In the genomic region with DNA sequence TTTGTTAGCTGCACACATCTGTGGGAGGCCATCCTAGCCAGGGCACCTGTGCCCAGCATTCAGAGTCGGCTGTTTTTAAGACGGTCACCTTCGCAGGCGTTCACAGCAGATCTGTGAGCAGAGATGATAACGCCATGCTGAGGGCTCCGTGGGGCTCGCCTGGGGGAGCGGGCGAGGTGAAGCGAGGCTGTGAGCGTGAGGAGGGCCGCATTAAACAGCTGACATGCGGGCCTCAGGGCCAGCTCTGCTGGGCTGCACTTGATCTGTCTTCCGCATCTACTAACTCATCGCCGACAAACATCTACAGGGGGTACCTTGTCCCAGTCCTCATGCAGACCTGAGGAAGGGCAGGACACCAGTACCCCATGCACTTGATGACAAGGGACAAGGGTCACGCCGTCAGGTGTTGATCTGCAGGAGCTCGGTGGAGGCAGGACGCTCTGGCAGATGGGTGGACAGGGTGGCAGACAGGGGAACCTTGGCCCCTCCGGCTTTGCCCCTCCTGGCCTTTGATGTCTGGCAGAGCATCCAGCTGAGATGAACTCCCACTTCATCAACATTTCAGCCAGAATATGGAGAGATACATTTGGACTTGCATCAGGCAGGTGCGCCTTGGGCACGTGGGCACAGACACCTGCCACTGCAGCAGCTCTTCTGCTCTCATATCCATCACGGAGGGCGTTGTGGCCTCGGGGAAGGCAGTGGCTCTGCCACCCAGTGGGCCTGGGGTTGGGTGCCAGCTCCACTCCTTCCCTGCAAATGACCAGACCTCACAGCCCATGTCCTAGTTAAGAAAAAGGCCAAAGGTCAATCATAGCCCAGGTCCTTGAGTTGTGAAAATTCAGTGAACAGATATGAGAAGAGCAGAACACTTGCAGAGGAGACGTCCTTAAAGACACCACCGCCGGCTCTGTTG, we compare ENCODE assay signal across 15 cellular contexts.
DNase-seq lines count a peak whose midpoint lies in the region; ATAC-seq and TF ChIP-seq lines count a peak whose summit lies in the region.
"Had no signal": no experiment of that assay in that cellular context is flagged by ENCODE, and none has a peak within 500 bp of the region (broad histone marks: within the 10 kb centered on the region; RNA-seq: fewer than 3 reads in every experiment).

No MANE protein-coding gene starts in this region.

- H4K20me1 ChIP-seq in osteoblast (ENCODE audit: insufficient read depth, low read length): no peaks in the 10 kb centered on the region

- CTCF ChIA-PET in activated CD4-positive, alpha-beta memory T cell treated with anti-CD3 and anti-CD28 coated beads, Interleukin-2, amount 10 ng/mL, durations not matched to agents 7 days and 5 days (lab: Charles Lee): no interaction called here
- CTCF ChIA-PET in activated CD4-positive, alpha-beta memory T cell treated with anti-CD3 and anti-CD28 coated beads for 36 hours (lab: Charles Lee): no interaction called here

- H3K4me2 ChIP-seq in osteoblast (ENCODE audit: insufficient read depth, low read length): no peak overlapping the region
- H3K4me2 ChIP-seq: PC-9 had no signal

- POLR2A ChIA-PET in activated CD4-positive, alpha-beta memory T cell treated with anti-CD3 and anti-CD28 coated beads, Interleukin-2, amount 10 ng/mL, durations not matched to agents 7 days and 5 days (lab: Charles Lee): no interaction called here
- POLR2A ChIA-PET in activated CD4-positive, alpha-beta memory T cell treated with anti-CD3 and anti-CD28 coated beads for 36 hours (lab: Charles Lee): no interaction called here

- H3K27me3 Mint-ChIP-seq in activated CD4-positive, alpha-beta memory T cell treated with anti-CD3 and anti-CD28 coated beads, Interleukin-2, amount 10 ng/mL, durations not matched to agents 7 days and 5 days: no peaks in the 10 kb centered on the region
- peaks cover 1% of the 10 kb centered on the region for H3K27me3 Mint-ChIP-seq in activated CD4-positive, alpha-beta memory T cell treated with anti-CD3 and anti-CD28 coated beads for 36 hours
- H3K27me3 Mint-ChIP-seq in type B pancreatic cell: peaks cover 6% of the 10 kb centered on the region

- H3K36me3 ChIP-seq in colonic mucosa (no peaks in the 10 kb centered on the region), osteoblast (ENCODE audit: insufficient read depth, low read length) (no peaks in the 10 kb centered on the region)

- H3K27me3 ChIP-seq in colonic mucosa (no peaks in the 10 kb centered on the region), osteoblast (ENCODE audit: insufficient read depth, low read length) (no peaks in the 10 kb centered on the region)

- H3K36me3 Mint-ChIP-seq in activated CD4-positive, alpha-beta memory T cell treated with anti-CD3 and anti-CD28 coated beads, Interleukin-2, amount 10 ng/mL, durations not matched to agents 7 days and 5 days (ENCODE audit: low read depth): no peaks in the 10 kb centered on the region
- no peaks in the 10 kb centered on the region for H3K36me3 Mint-ChIP-seq in activated CD4-positive, alpha-beta memory T cell treated with anti-CD3 and anti-CD28 coated beads for 36 hours
- no peaks in the 10 kb centered on the region for H3K36me3 Mint-ChIP-seq in type B pancreatic cell

- no peak overlapping the region for H3K4me3 Mint-ChIP-seq in activated CD4-positive, alpha-beta memory T cell treated with anti-CD3 and anti-CD28 coated beads, Interleukin-2, amount 10 ng/mL, durations not matched to agents 7 days and 5 days
- H3K4me3 Mint-ChIP-seq in activated CD4-positive, alpha-beta memory T cell treated with anti-CD3 and anti-CD28 coated beads for 36 hours: no peak overlapping the region
- no peak overlapping the region for H3K4me3 Mint-ChIP-seq in type B pancreatic cell

- H3K4me1 ChIP-seq in colonic mucosa (no peaks in the 10 kb centered on the region), osteoblast (ENCODE audit: insufficient read depth, low read length) (no peaks in the 10 kb centered on the region)

- no peak overlapping the region for H3K9ac ChIP-seq in colonic mucosa (ENCODE audit: low read depth in 2 of 2, low read length in 2 of 2)

- H3K9me3 ChIP-seq in colonic mucosa (no peaks in the 10 kb centered on the region), osteoblast (ENCODE audit: low read depth, low read length) (peaks cover 3% of the 10 kb centered on the region)

- ATAC-seq in HG03039 (IDR thresholded peaks at IDR 0.05; ENCODE audit: unreplicated experiment): no peak
- ATAC-seq: GM12878 had no signal

- H2AFZ ChIP-seq in osteoblast (ENCODE audit: low read length): no peak overlapping the region
- H2AFZ ChIP-seq: PC-9 had no signal

- H3K9me3 Mint-ChIP-seq in activated CD4-positive, alpha-beta memory T cell treated with anti-CD3 and anti-CD28 coated beads, Interleukin-2, amount 10 ng/mL, durations not matched to agents 7 days and 5 days: no peaks in the 10 kb centered on the region
- H3K9me3 Mint-ChIP-seq in activated CD4-positive, alpha-beta memory T cell treated with anti-CD3 and anti-CD28 coated beads for 36 hours: peaks cover 18% of the 10 kb centered on the region
- no peaks in the 10 kb centered on the region for H3K9me3 Mint-ChIP-seq in type B pancreatic cell

- H3K4me3 ChIP-seq in colonic mucosa (no peak overlapping the region), osteoblast (ENCODE audit: insufficient read depth, low read length) (no peak overlapping the region)
- H3K4me3 ChIP-seq: GM12878, PC-9, SK-N-MC had no signal

- H3K27ac Mint-ChIP-seq in activated CD4-positive, alpha-beta memory T cell treated with anti-CD3 and anti-CD28 coated beads, Interleukin-2, amount 10 ng/mL, durations not matched to agents 7 days and 5 days: no peak overlapping the region
- H3K27ac Mint-ChIP-seq in activated CD4-positive, alpha-beta memory T cell treated with anti-CD3 and anti-CD28 coated beads for 36 hours: no peak overlapping the region
- H3K27ac Mint-ChIP-seq in type B pancreatic cell: no peak overlapping the region

- TF ChIP-seq CTCF in colonic mucosa (IDR thresholded peaks at IDR 0.05): no peak
- no peak for TF ChIP-seq CTCF in osteoblast (IDR thresholded peaks at IDR 0.05; ENCODE audit: extremely low read depth, low read depth, low read length)
- TF ChIP-seq CTCF in type B pancreatic cell (conservative IDR thresholded peaks at IDR 0.05): no peak

- H3K79me2 ChIP-seq in osteoblast (ENCODE audit: insufficient read depth, low read length): no peaks in the 10 kb centered on the region

- H3K27ac ChIP-seq in colonic mucosa (no peak overlapping the region), osteoblast (ENCODE audit: low read depth, low read length) (no peak overlapping the region)
- H3K27ac ChIP-seq: PC-9, SK-N-MC had no signal

- peak; percentile 8 for DNase-seq in activated CD4-positive, alpha-beta memory T cell treated with anti-CD3 and anti-CD28 coated beads, Interleukin-2, amount 10 ng/mL, durations not matched to agents 7 days and 5 days
- no peak for DNase-seq in activated CD4-positive, alpha-beta memory T cell treated with anti-CD3 and anti-CD28 coated beads for 36 hours
- peak; percentile 7 for DNase-seq in colonic mucosa
- DNase-seq in osteoblast (ENCODE audit: insufficient read length, low spot score, missing footprints): peak; percentile 27
- DNase-seq in type B pancreatic cell (ENCODE audit: extremely low spot score, unreplicated experiment): peak; percentile 51
- no peak for DNase-seq in SW480 (ENCODE audit: low spot score)
- no peak for DNase-seq in SKM-1 treated with dmso at 0.1 percent for 144 hours (lab: John Stamatoyannopoulos, UW; ENCODE audit: unreplicated experiment)
- DNase-seq: IMR-90, Kasumi-1, NCI-H187 treated with DMSO at 0.1 percent for 48 hours, NCI-H510A treated with DMSO at 0.1 percent for 48 hours, PC-9 had no signal

- intact Hi-C loops in activated CD4-positive, alpha-beta memory T cell treated with anti-CD3 and anti-CD28 coated beads for 36 hours (cut with micrococcal nuclease): no loop called here
- intact Hi-C loops in colonic mucosa (cut with DNase I): no loop called here

- no peaks in the 10 kb centered on the region for H3K4me1 Mint-ChIP-seq in activated CD4-positive, alpha-beta memory T cell treated with anti-CD3 and anti-CD28 coated beads, Interleukin-2, amount 10 ng/mL, durations not matched to agents 7 days and 5 days
- no peaks in the 10 kb centered on the region for H3K4me1 Mint-ChIP-seq in activated CD4-positive, alpha-beta memory T cell treated with anti-CD3 and anti-CD28 coated beads for 36 hours (ENCODE audit: low read depth)
- H3K4me1 Mint-ChIP-seq in type B pancreatic cell (ENCODE audit: unreplicated experiment): no peaks in the 10 kb centered on the region

Comparison
In these comparisons a context has a peak if more than half of its experiments do, and no peak if none do; other contexts are left out.
1. DNase-seq: peak in activated CD4-positive, alpha-beta memory T cell treated with anti-CD3 and anti-CD28 coated beads, Interleukin-2, amount 10 ng/mL, durations not matched to agents 7 days and 5 days (single experiment), colonic mucosa (single experiment), osteoblast (single experiment) and type B pancreatic cell (single experiment); none in activated CD4-positive, alpha-beta memory T cell treated with anti-CD3 and anti-CD28 coated beads for 36 hours (single experiment), SW480 (single experiment) and SKM-1 treated with dmso at 0.1 percent for 144 hours (single experiment).